ENCODE assay signal across 1 cellular context in the genomic region with DNA sequence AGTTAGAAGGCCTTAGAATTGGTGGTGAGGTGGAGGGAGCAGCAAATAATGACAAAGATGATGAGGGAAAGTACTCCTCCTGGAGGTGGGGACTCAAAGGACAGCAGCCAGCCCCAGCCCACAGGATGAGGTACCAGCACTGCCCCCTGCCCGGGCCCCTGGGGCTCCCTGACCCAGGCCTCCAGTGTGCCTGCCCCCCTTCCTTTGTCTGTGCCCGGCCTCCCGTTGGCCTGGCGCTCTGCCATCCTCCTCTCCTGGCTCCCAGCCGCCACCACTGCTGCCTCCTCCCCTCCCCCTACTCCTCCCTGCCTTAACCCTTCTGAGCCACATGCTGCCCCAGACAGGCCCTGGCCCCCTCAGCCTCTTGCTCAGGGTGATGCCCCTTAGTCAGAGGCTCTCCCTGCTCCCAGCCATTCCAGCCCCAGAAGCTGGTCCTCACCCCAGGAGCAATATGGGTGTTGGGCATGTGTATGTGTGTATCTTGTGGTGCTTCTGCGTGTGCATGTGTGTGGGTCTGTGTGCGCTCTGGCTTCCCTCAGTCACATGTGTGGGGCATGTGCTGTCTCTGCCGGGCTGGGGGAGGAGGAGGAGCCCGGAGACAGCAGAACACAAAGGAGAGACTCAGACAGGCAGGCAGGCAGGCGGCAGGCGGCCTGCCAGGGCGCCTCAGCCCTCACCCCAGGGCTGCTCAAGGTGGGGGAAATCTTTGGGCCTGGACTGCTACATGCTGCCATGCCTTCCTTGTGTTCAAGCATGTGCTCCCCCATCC.
TF ChIP-seq lines count a peak whose summit lies in the region.

No MANE protein-coding gene starts in this region.

TF ChIP-seq in WTC11, 78 proteins besides CTCF, POLR2A, EP300 and RAD21 (continued from another document):
- TF ChIP-seq, protein P1, sequence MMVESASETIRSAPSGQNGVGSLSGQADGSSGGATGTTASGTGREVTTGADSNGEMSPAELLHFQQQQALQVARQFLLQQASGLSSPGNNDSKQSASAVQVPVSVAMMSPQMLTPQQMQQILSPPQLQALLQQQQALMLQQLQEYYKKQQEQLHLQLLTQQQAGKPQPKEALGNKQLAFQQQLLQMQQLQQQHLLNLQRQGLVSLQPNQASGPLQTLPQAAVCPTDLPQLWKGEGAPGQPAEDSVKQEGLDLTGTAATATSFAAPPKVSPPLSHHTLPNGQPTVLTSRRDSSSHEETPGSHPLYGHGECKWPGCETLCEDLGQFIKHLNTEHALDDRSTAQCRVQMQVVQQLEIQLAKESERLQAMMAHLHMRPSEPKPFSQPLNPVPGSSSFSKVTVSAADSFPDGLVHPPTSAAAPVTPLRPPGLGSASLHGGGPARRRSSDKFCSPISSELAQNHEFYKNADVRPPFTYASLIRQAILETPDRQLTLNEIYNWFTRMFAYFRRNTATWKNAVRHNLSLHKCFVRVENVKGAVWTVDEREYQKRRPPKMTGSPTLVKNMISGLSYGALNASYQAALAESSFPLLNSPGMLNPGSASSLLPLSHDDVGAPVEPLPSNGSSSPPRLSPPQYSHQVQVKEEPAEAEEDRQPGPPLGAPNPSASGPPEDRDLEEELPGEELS (CRISPR knock-in tag; IDR thresholded peaks at IDR 0.05): no peak
- 0 out of 2 replicates have a peak, but pooled peaks have one; percentile 23 for TF ChIP-seq TP53 (CRISPR knock-in tag; IDR thresholded peaks at IDR 0.05)
- TF ChIP-seq ZNF232 (CRISPR knock-in tag; IDR thresholded peaks at IDR 0.05): peak; percentile 59; the same call in 1 of the 2 replicates
- TF ChIP-seq, protein P2, sequence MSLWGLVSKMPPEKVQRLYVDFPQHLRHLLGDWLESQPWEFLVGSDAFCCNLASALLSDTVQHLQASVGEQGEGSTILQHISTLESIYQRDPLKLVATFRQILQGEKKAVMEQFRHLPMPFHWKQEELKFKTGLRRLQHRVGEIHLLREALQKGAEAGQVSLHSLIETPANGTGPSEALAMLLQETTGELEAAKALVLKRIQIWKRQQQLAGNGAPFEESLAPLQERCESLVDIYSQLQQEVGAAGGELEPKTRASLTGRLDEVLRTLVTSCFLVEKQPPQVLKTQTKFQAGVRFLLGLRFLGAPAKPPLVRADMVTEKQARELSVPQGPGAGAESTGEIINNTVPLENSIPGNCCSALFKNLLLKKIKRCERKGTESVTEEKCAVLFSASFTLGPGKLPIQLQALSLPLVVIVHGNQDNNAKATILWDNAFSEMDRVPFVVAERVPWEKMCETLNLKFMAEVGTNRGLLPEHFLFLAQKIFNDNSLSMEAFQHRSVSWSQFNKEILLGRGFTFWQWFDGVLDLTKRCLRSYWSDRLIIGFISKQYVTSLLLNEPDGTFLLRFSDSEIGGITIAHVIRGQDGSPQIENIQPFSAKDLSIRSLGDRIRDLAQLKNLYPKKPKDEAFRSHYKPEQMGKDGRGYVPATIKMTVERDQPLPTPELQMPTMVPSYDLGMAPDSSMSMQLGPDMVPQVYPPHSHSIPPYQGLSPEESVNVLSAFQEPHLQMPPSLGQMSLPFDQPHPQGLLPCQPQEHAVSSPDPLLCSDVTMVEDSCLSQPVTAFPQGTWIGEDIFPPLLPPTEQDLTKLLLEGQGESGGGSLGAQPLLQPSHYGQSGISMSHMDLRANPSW (CRISPR knock-in tag; conservative IDR thresholded peaks at IDR 0.05; ENCODE audit: low read depth): no peak
- TF ChIP-seq ZNF423 (CRISPR knock-in tag; IDR thresholded peaks at IDR 0.05): peak; percentile 99
- TF ChIP-seq, protein P3, sequence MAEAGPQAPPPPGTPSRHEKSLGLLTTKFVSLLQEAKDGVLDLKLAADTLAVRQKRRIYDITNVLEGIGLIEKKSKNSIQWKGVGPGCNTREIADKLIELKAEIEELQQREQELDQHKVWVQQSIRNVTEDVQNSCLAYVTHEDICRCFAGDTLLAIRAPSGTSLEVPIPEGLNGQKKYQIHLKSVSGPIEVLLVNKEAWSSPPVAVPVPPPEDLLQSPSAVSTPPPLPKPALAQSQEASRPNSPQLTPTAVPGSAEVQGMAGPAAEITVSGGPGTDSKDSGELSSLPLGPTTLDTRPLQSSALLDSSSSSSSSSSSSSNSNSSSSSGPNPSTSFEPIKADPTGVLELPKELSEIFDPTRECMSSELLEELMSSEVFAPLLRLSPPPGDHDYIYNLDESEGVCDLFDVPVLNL (CRISPR knock-in tag; IDR thresholded peaks at IDR 0.05; ENCODE audit: borderline replicate concordance, low read depth): no peak
- TF ChIP-seq ELF4 (CRISPR knock-in tag; IDR thresholded peaks at IDR 0.05; ENCODE audit: low read depth): no peak
- TF ChIP-seq NFE2L1 (CRISPR knock-in tag; IDR thresholded peaks at IDR 0.05): 0 out of 2 replicates have a peak, but pooled peaks have one; percentile 35
- no peak for TF ChIP-seq MYBL2 (CRISPR knock-in tag; IDR thresholded peaks at IDR 0.05)
